ENCODE assay signal across 11 cellular contexts in genomic region chr3:48599077-48599501, GRCh38. TPM values are rescaled to one million over a fixed set of nuclear protein-coding genes. Genes with fewer than 3 reads are reported as not detected.
DNase-seq lines count a peak whose midpoint lies in the region; ATAC-seq and TF ChIP-seq lines count a peak whose summit lies in the region.
"Had no signal": no experiment of that assay in that cellular context is flagged by ENCODE, and none has a peak within 500 bp of the region (broad histone marks: within the 10 kb centered on the region; RNA-seq: fewer than 3 reads in every experiment).

No MANE protein-coding gene starts in this region.

- DNase-seq in HFFc6 (no peak), T47D (ENCODE audit: low read depth in 1 of 2, low spot score in 1 of 2) (peak; percentile 52 to 92), lower lobe of right lung (no peak), testis (peak; percentile 32), AG20443 (ENCODE audit: low spot score) (no peak), NCI-H2227 (lab: John Stamatoyannopoulos, UW; ENCODE audit: unreplicated experiment) (no peak), HCEC 1CT (no peak)
- DNase-seq in CD8-positive, alpha-beta memory T cell = no peak
- DNase-seq: activated CD8-positive, alpha-beta memory T cell treated with anti-CD3 and anti-CD28 coated beads, Interleukin-2, amount 50 U/mL, for 48 hours; retina; T-helper 9 cell had no signal

- TF ChIP-seq CTCF in HFFc6 (IDR thresholded peaks at IDR 0.05) (no peak), lower lobe of right lung (IDR thresholded peaks at IDR 0.05) (no peak), testis (IDR thresholded peaks at IDR 0.05) (no peak)

- H3K9me3 ChIP-seq in lower lobe of right lung (no peaks in the 10 kb centered on the region), testis (no peaks in the 10 kb centered on the region)
- H3K9me3 ChIP-seq in CD8-positive, alpha-beta memory T cell (ENCODE audit: low read length) = no peaks in the 10 kb centered on the region

- no peak for TF ChIP-seq POLR2A in testis (IDR thresholded peaks at IDR 0.05)

- H3K4me3 ChIP-seq in lower lobe of right lung = no peak overlapping the region
- H3K4me3 ChIP-seq in testis = no peak overlapping the region
- H3K4me3 ChIP-seq in CD8-positive, alpha-beta memory T cell (ENCODE audit: low read length) = no peak overlapping the region

- POLR2A ChIA-PET in CD8-positive, alpha-beta memory T cell (lab: Charles Lee) = no interaction called here

- peaks cover 2% of the 10 kb centered on the region for H3K27me3 Mint-ChIP-seq in HFFc6 (ENCODE audit: insufficient read depth)
- peaks cover 3 to 16% of the 10 kb centered on the region in 2 donors for H3K27me3 Mint-ChIP-seq in CD8-positive, alpha-beta memory T cell

- ATAC-seq in lower lobe of right lung = no peak

- H3K27ac ChIP-seq in lower lobe of right lung (peak overlapping the region; percentile 60), testis (peak overlapping the region; percentile 14 to 75)
- H3K27ac ChIP-seq in CD8-positive, alpha-beta memory T cell (ENCODE audit: low read depth, low read length) = no peak overlapping the region

- peaks cover 36% of the 10 kb centered on the region for H3K36me3 Mint-ChIP-seq in HFFc6 (ENCODE audit: low read depth)
- H3K36me3 Mint-ChIP-seq in CD8-positive, alpha-beta memory T cell = peaks cover 0 to 70% (median 13%) of the 10 kb centered on the region in 3 donors

- WGBS in testis, 2 donors = 60 to 62% methylated on average over 10 to 11 of the region's 11 CpGs

- intact Hi-C loops in lower lobe of right lung (cut with DNase I) = no loop called here
- intact Hi-C loops in testis (cut with DNase I; ENCODE audit: low total_unique reads) = no loop called here

- H3K4me1 Mint-ChIP-seq in HFFc6 (ENCODE audit: low read depth) = peaks cover 64% of the 10 kb centered on the region
- peaks cover 0 to 11% (median 2%) of the 10 kb centered on the region in 3 donors for H3K4me1 Mint-ChIP-seq in CD8-positive, alpha-beta memory T cell

- peak overlapping the region; percentile 93 for H3K27ac Mint-ChIP-seq in HFFc6
- peak overlapping the region in 1 of 8 donors; percentile 82 for H3K27ac Mint-ChIP-seq in CD8-positive, alpha-beta memory T cell

- H3K4me3 Mint-ChIP-seq in HFFc6 = peak overlapping the region; percentile 82
- no peak overlapping the region for H3K4me3 Mint-ChIP-seq in CD8-positive, alpha-beta memory T cell

- H3K27me3 ChIP-seq in lower lobe of right lung (ENCODE audit: low read depth) (peaks cover 10% of the 10 kb centered on the region), testis (no peaks in the 10 kb centered on the region)
- H3K27me3 ChIP-seq in CD8-positive, alpha-beta memory T cell (ENCODE audit: insufficient read depth, low read length, poor library complexity, severe bottlenecking) = no peaks in the 10 kb centered on the region

- CTCF ChIA-PET in CD8-positive, alpha-beta memory T cell (lab: Charles Lee) = interaction anchor here (1.7 kb wide), 1 partner anchor 10 kb away, joined by 4 read pairs; the partner anchor contains the start of gene UQCRC1

- H3K36me3 ChIP-seq in lower lobe of right lung = peaks cover 67% of the 10 kb centered on the region
- no peaks in the 10 kb centered on the region for H3K36me3 ChIP-seq in testis (ENCODE audit: low read depth, missing control alignments)
- peaks cover 39% of the 10 kb centered on the region for H3K36me3 ChIP-seq in CD8-positive, alpha-beta memory T cell (ENCODE audit: insufficient read depth, low read length)

- in situ Hi-C loops in T47D (cut with HindIII; ENCODE audit: low pct_unique_long_range_greater_than_20kb, low sequenced_read_pairs) = no loop called here

- no peaks in the 10 kb centered on the region for H3K9me3 Mint-ChIP-seq in HFFc6
- no peaks in the 10 kb centered on the region for H3K9me3 Mint-ChIP-seq in CD8-positive, alpha-beta memory T cell

- H3K4me1 ChIP-seq in lower lobe of right lung = no peaks in the 10 kb centered on the region
- peaks cover 33% of the 10 kb centered on the region for H3K4me1 ChIP-seq in testis
- no peaks in the 10 kb centered on the region for H3K4me1 ChIP-seq in CD8-positive, alpha-beta memory T cell (ENCODE audit: insufficient read depth, low read length)

RNA-seq across cellular contexts. Expression of gene COL7A1, which starts 4.0 kb away (rescaled TPM):
- total RNA-seq in HFFc6 (2021; fragmentation: NEBNext Ultra II Directional; extraction: Animal tissue kit (Norgen Biotek cat#: 25700)) = 100 to 1,000 TPM in 1 of 6 experiments, 10 to 100 TPM in 5; 74.9 to 113 (median 80.8) TPM
- total RNA-seq in lower lobe of right lung (2.6 TPM), testis (10 to 100 TPM; 34.1 to 39.1 TPM)
- 19.9 TPM for polyA plus RNA-seq in testis (ENCODE audit: insufficient read depth, low read depth, low replicate concordance)
- under 1 TPM; 0.59 to 0.93 TPM for total RNA-seq in CD8-positive, alpha-beta memory T cell
- polyA plus RNA-seq in CD8-positive, alpha-beta memory T cell = not detected

RNA-seq across cellular contexts. Expression of gene UQCRC1, which starts 10.4 kb away (rescaled TPM):
- 100 to 1,000 TPM; 254 to 322 (median 276) TPM for total RNA-seq in HFFc6 (2021; fragmentation: NEBNext Ultra II Directional; extraction: Animal tissue kit (Norgen Biotek cat#: 25700))
- 121 TPM for total RNA-seq in lower lobe of right lung
- total RNA-seq in testis = 100 to 1,000 TPM; 282 to 287 TPM
- 281 TPM for polyA plus RNA-seq in testis (ENCODE audit: insufficient read depth, low read depth, low replicate concordance)
- 100 to 1,000 TPM; 244 to 245 TPM for total RNA-seq in CD8-positive, alpha-beta memory T cell
- 172 TPM for polyA plus RNA-seq in CD8-positive, alpha-beta memory T cell

RNA-seq across cellular contexts. Expression of gene TMEM89, which starts 22.5 kb away (rescaled TPM):
- total RNA-seq in HFFc6 (2021; fragmentation: NEBNext Ultra II Directional; extraction: Animal tissue kit (Norgen Biotek cat#: 25700)) = under 1 TPM in 1 of 6 experiments, not detected in 5; 0.25 TPM
- total RNA-seq in lower lobe of right lung (not detected), testis (10 to 100 TPM in 1 of 2 donors, 1 to 10 TPM in 1; 8.7 to 14.8 TPM)
- 16.1 TPM for polyA plus RNA-seq in testis (ENCODE audit: insufficient read depth, low read depth, low replicate concordance)
- not detected for total RNA-seq in CD8-positive, alpha-beta memory T cell
- not detected for polyA plus RNA-seq in CD8-positive, alpha-beta memory T cell

RNA-seq across cellular contexts. Expression of gene UCN2, which starts 35.5 kb away (rescaled TPM):
- total RNA-seq in HFFc6 (2021; fragmentation: NEBNext Ultra II Directional; extraction: Animal tissue kit (Norgen Biotek cat#: 25700)) = 1 to 10 TPM; 4.3 to 6.4 (median 5.0) TPM
- total RNA-seq in lower lobe of right lung (0.32 TPM), testis (1 to 10 TPM in 1 of 2 donors, under 1 TPM in 1; 0.87 to 1.2 TPM)
- 0.86 TPM for polyA plus RNA-seq in testis (ENCODE audit: insufficient read depth, low read depth, low replicate concordance)
- not detected for total RNA-seq in CD8-positive, alpha-beta memory T cell
- not detected for polyA plus RNA-seq in CD8-positive, alpha-beta memory T cell

RNA-seq across cellular contexts. Expression of gene SLC26A6, which starts 36.2 kb away (rescaled TPM):
- 10 to 100 TPM; 15.1 to 19.6 (median 17.5) TPM for total RNA-seq in HFFc6 (2021; fragmentation: NEBNext Ultra II Directional; extraction: Animal tissue kit (Norgen Biotek cat#: 25700))
- total RNA-seq in lower lobe of right lung (20.8 TPM), testis (10 to 100 TPM; 24.6 to 32.9 TPM)
- 12.3 TPM for polyA plus RNA-seq in testis (ENCODE audit: insufficient read depth, low read depth, low replicate concordance)
- total RNA-seq in CD8-positive, alpha-beta memory T cell = 10 to 100 TPM; 26.4 to 28.6 TPM
- 4.9 TPM for polyA plus RNA-seq in CD8-positive, alpha-beta memory T cell

Comparison
In these comparisons a context has a peak if more than half of its experiments do, and no peak if none do; other contexts are left out.
1. DNase-seq: peak in T47D (2 of 2) and testis (single experiment); none in HFFc6 (single experiment), lower lobe of right lung (single experiment), CD8-positive, alpha-beta memory T cell (0 of 5), AG20443 (single experiment), NCI-H2227 (single experiment) and HCEC 1CT (single experiment).